ENCODE assay signal across 17 cellular contexts in genomic region chr1:174971466-174971865, GRCh38. TPM values are rescaled to one million over a fixed set of nuclear protein-coding genes. Genes with fewer than 3 reads are reported as not detected.
DNase-seq lines count a peak whose midpoint lies in the region; ATAC-seq, FAIRE-seq and TF ChIP-seq lines count a peak whose summit lies in the region.
"Had no signal": no experiment of that assay in that cellular context is flagged by ENCODE, and none has a peak within 500 bp of the region (broad histone marks: within the 10 kb centered on the region; RNA-seq: fewer than 3 reads in every experiment).

No MANE protein-coding gene starts in this region.

- H3K27ac Mint-ChIP-seq in T-helper 1 cell treated with Interleukin-12 subunit alpha and Interleukin-12 subunit beta and Interleukin-4 antibody, amounts not matched to agents 30 μg/mL and 1 μg/mL, for 36 hours: peak overlapping the region; percentile 67
- H3K27ac Mint-ChIP-seq in astrocyte (ENCODE audit: unreplicated experiment) (peak overlapping the region; percentile 91), natural killer cell (peak overlapping the region; percentile 79 to 83)

- H3K27me3 ChIP-seq in HUES64 (ENCODE audit: insufficient read depth, low read length): no peaks in the 10 kb centered on the region
- peaks cover 20% of the 10 kb centered on the region for H3K27me3 ChIP-seq in astrocyte (ENCODE audit: insufficient read depth, low read length)
- H3K27me3 ChIP-seq: heart left ventricle, Peyer's patch had no signal

- TF ChIP-seq CTCF in astrocyte (IDR thresholded peaks at IDR 0.05; ENCODE audit: insufficient read depth, low read depth, low read length) (no peak), natural killer cell (IDR thresholded peaks at IDR 0.05) (no peak), GM10248 (IDR thresholded peaks at IDR 0.05; ENCODE audit: control extremely low read depth, extremely low read depth, low read depth, missing control alignments) (no peak)

- no peaks in the 10 kb centered on the region for H3K9me3 Mint-ChIP-seq in T-helper 1 cell treated with Interleukin-12 subunit alpha and Interleukin-12 subunit beta and Interleukin-4 antibody, amounts not matched to agents 30 μg/mL and 1 μg/mL, for 36 hours
- H3K9me3 Mint-ChIP-seq in astrocyte (ENCODE audit: unreplicated experiment): no peaks in the 10 kb centered on the region
- H3K9me3 Mint-ChIP-seq in natural killer cell: no peaks in the 10 kb centered on the region

- H3K4me3 ChIP-seq in HUES64 (ENCODE audit: low read length) (no peak overlapping the region), astrocyte (ENCODE audit: insufficient read depth, low read depth, low read length) (no peak overlapping the region)
- H3K4me3 ChIP-seq: heart left ventricle, Peyer's patch had no signal

- H3K36me3 ChIP-seq in HUES64 (ENCODE audit: insufficient read depth, low read length) (peaks cover 77% of the 10 kb centered on the region), astrocyte (ENCODE audit: insufficient read depth, low read length) (no peaks in the 10 kb centered on the region)

- no peak for ATAC-seq in natural killer cell
- ATAC-seq in GM21786 (IDR thresholded peaks at IDR 0.05; ENCODE audit: unreplicated experiment): no peak
- ATAC-seq: heart left ventricle had no signal

- H3K9ac ChIP-seq in HUES64 (ENCODE audit: low read depth, low read length) (no peak overlapping the region), astrocyte (ENCODE audit: low read length) (no peak overlapping the region)

- DNase-seq in T-helper 1 cell (no peak), astrocyte (ENCODE audit: low read depth) (no peak), natural killer cell (no peak), SKM-1 (lab: John Stamatoyannopoulos, UW; ENCODE audit: unreplicated experiment) (no peak), GM10248 (ENCODE audit: extremely low spot score) (no peak)
- DNase-seq: activated CD4-positive, alpha-beta T cell treated with anti-CD3 and anti-CD28 coated beads for 1 hour; cortex of kidney; heart left ventricle; Kasumi-1; NCI-H1694 treated with DMSO at 0.1 percent for 48 hours; NCI-H510A treated with DMSO at 0.1 percent for 48 hours; Peyer's patch had no signal

- H2AFZ ChIP-seq in astrocyte (ENCODE audit: low read depth, low read length): no peak overlapping the region

- intact Hi-C loops in natural killer cell (cut with micrococcal nuclease): no loop called here

- CTCF ChIA-PET in GM10248 (lab: Yijun Ruan, JAX): interaction anchor here (1.4 to 2.0 kb wide), 4 partner anchors 12 to 709 kb away, joined by 3 to 7 read pairs (median 5); no protein-coding TSS in a partner anchor

- no peaks in the 10 kb centered on the region for H3K9me3 ChIP-seq in HUES64 (ENCODE audit: insufficient read depth, low read depth, low read length)
- H3K9me3 ChIP-seq in astrocyte (ENCODE audit: insufficient read depth, low read depth, low read length): no peaks in the 10 kb centered on the region
- H3K9me3 ChIP-seq: heart left ventricle, Peyer's patch had no signal

- H3K27ac ChIP-seq in HUES64 (ENCODE audit: low read depth, low read length) (0 out of 2 replicates have a peak overlapping the region, but pooled peaks have one; percentile 12), astrocyte (ENCODE audit: low read depth, low read length) (no peak overlapping the region)
- H3K27ac ChIP-seq: 22Rv1, HL-60 had no signal

- no peak overlapping the region for H3K4me2 ChIP-seq in astrocyte (ENCODE audit: low read length)

- peaks cover 58% of the 10 kb centered on the region for H3K4me1 Mint-ChIP-seq in T-helper 1 cell treated with Interleukin-12 subunit alpha and Interleukin-12 subunit beta and Interleukin-4 antibody, amounts not matched to agents 30 μg/mL and 1 μg/mL, for 36 hours (ENCODE audit: low read depth)
- H3K4me1 Mint-ChIP-seq in astrocyte (ENCODE audit: low read depth, unreplicated experiment) (peaks cover 50% of the 10 kb centered on the region), natural killer cell (peaks cover 54 to 65% of the 10 kb centered on the region in 2 donors)

- peak overlapping the region; percentile 57 for H3K4me3 Mint-ChIP-seq in T-helper 1 cell treated with Interleukin-12 subunit alpha and Interleukin-12 subunit beta and Interleukin-4 antibody, amounts not matched to agents 30 μg/mL and 1 μg/mL, for 36 hours
- H3K4me3 Mint-ChIP-seq in astrocyte (ENCODE audit: unreplicated experiment): no peak overlapping the region
- H3K4me3 Mint-ChIP-seq in natural killer cell: peak overlapping the region; percentile 75

- H3K4me1 ChIP-seq in HUES64 (ENCODE audit: insufficient read depth, low read length): no peaks in the 10 kb centered on the region
- H3K4me1 ChIP-seq in astrocyte (ENCODE audit: insufficient read depth, low read length): peaks cover 29% of the 10 kb centered on the region

- peaks cover 45% of the 10 kb centered on the region for H3K36me3 Mint-ChIP-seq in T-helper 1 cell treated with Interleukin-12 subunit alpha and Interleukin-12 subunit beta and Interleukin-4 antibody, amounts not matched to agents 30 μg/mL and 1 μg/mL, for 36 hours (ENCODE audit: low read depth)
- H3K36me3 Mint-ChIP-seq in astrocyte (ENCODE audit: low read depth, unreplicated experiment) (peaks cover 7% of the 10 kb centered on the region), natural killer cell (peaks cover 11% of the 10 kb centered on the region)

- H3K27me3 Mint-ChIP-seq in T-helper 1 cell treated with Interleukin-12 subunit alpha and Interleukin-12 subunit beta and Interleukin-4 antibody, amounts not matched to agents 30 μg/mL and 1 μg/mL, for 36 hours (ENCODE audit: low read depth): no peaks in the 10 kb centered on the region
- H3K27me3 Mint-ChIP-seq in astrocyte (ENCODE audit: low read depth, unreplicated experiment) (no peaks in the 10 kb centered on the region), natural killer cell (ENCODE audit: low read depth in 2 of 2) (no peaks in the 10 kb centered on the region)

- no peaks in the 10 kb centered on the region for H3K79me2 ChIP-seq in astrocyte (ENCODE audit: insufficient read depth, low read length)

- POLR2A ChIA-PET in GM10248 (lab: Yijun Ruan, JAX): no interaction called here

- no peaks in the 10 kb centered on the region for H4K20me1 ChIP-seq in astrocyte (ENCODE audit: insufficient read depth, low read length)

- FAIRE-seq in astrocyte (lab: Jason Lieb, UNC): no peak

RNA-seq across cellular contexts. Expression of gene CACYBP, which starts 28.3 kb away (rescaled TPM):
- polyA plus RNA-seq in HUES64 (2013, experiment 1 of 2): 153 TPM
- polyA plus RNA-seq in HUES64 (2013, experiment 2 of 2): 153 TPM
- total RNA-seq in astrocyte (87.8 and 95.0 TPM in 2 replicates), natural killer cell (10 to 100 TPM; 43.8 to 55.4 (median 51.9) TPM)

RNA-seq across cellular contexts. Expression of gene MRPS14, which starts 51.8 kb away (rescaled TPM):
- 25.3 TPM for polyA plus RNA-seq in HUES64 (2013, experiment 1 of 2)
- polyA plus RNA-seq in HUES64 (2013, experiment 2 of 2): 29.2 TPM
- 20.3 and 23.7 TPM in 2 replicates for total RNA-seq in astrocyte
- total RNA-seq in natural killer cell: 10 to 100 TPM; 11.5 to 13.2 (median 12.0) TPM
